Comparison of ENCODE assay signal across 14 cellular contexts in genomic region chr3:156976933-156977332, GRCh38.
DNase-seq lines count a peak whose midpoint lies in the region; ATAC-seq and TF ChIP-seq lines count a peak whose summit lies in the region.
"Had no signal": no experiment of that assay in that cellular context is flagged by ENCODE, and none has a peak within 500 bp of the region (broad histone marks: within the 10 kb centered on the region; RNA-seq: fewer than 3 reads in every experiment).

No MANE protein-coding gene starts in this region.

- H4K20me1 ChIP-seq in neural progenitor cell (ENCODE audit: low read depth) = no peaks in the 10 kb centered on the region
- H4K20me1 ChIP-seq: BLaER1 treated with 17β-estradiol and CSF1 and Interleukin-3, amounts not matched to agents 10 nM and 100 nM had no signal

- H3K27me3 Mint-ChIP-seq in stimulated activated memory B cell treated with anti-CD40 and anti-IgM and Interleukin-4, amounts not matched to agents 10 μg/mL and 1 μg/mL and 100 μg/mL, for 72 hours = no peaks in the 10 kb centered on the region
- no peaks in the 10 kb centered on the region for H3K27me3 Mint-ChIP-seq in activated CD4-positive, alpha-beta memory T cell treated with anti-CD3 and anti-CD28 coated beads for 36 hours
- no peaks in the 10 kb centered on the region for H3K27me3 Mint-ChIP-seq in neural progenitor cell (ENCODE audit: insufficient read depth, low read depth)

- peak overlapping the region; percentile 99 for H3K27ac Mint-ChIP-seq in stimulated activated memory B cell treated with anti-CD40 and anti-IgM and Interleukin-4, amounts not matched to agents 10 μg/mL and 1 μg/mL and 100 μg/mL, for 72 hours
- no peak overlapping the region for H3K27ac Mint-ChIP-seq in activated CD4-positive, alpha-beta memory T cell treated with anti-CD3 and anti-CD28 coated beads for 36 hours
- H3K27ac Mint-ChIP-seq in neural progenitor cell = no peak overlapping the region
- H3K27ac Mint-ChIP-seq: CD4-positive, CD25-positive, alpha-beta regulatory T cell had no signal

- no peak overlapping the region for H3K4me3 Mint-ChIP-seq in stimulated activated memory B cell treated with anti-CD40 and anti-IgM and Interleukin-4, amounts not matched to agents 10 μg/mL and 1 μg/mL and 100 μg/mL, for 72 hours
- no peak overlapping the region for H3K4me3 Mint-ChIP-seq in activated CD4-positive, alpha-beta memory T cell treated with anti-CD3 and anti-CD28 coated beads for 36 hours
- H3K4me3 Mint-ChIP-seq in neural progenitor cell = no peak overlapping the region
- H3K4me3 Mint-ChIP-seq: CD4-positive, CD25-positive, alpha-beta regulatory T cell had no signal

- H2AFZ ChIP-seq in neural progenitor cell (replicated peaks) = no peak overlapping the region
- H2AFZ ChIP-seq: GM23248 had no signal

- H3K36me3 ChIP-seq in esophagus muscularis mucosa (no peaks in the 10 kb centered on the region), neural progenitor cell (no peaks in the 10 kb centered on the region)
- H3K36me3 ChIP-seq: BLaER1 treated with 17β-estradiol and CSF1 and Interleukin-3, amounts not matched to agents 10 nM and 100 nM had no signal

- no peak overlapping the region for H3K4me2 ChIP-seq in neural progenitor cell

- H3F3A ChIP-seq in neural progenitor cell (ENCODE audit: low read depth) = peaks cover 7% of the 10 kb centered on the region

- intact Hi-C loops in esophagus muscularis mucosa (cut with DNase I) = no loop called here
- intact Hi-C loops in activated CD4-positive, alpha-beta memory T cell treated with anti-CD3 and anti-CD28 coated beads for 36 hours (cut with micrococcal nuclease) = no loop called here

- no peak for TF ChIP-seq CTCF in esophagus muscularis mucosa (IDR thresholded peaks at IDR 0.05)
- no peak for TF ChIP-seq CTCF in neural progenitor cell (IDR thresholded peaks at IDR 0.05)

- POLR2A ChIA-PET in activated CD4-positive, alpha-beta memory T cell treated with anti-CD3 and anti-CD28 coated beads for 36 hours (lab: Charles Lee) = no interaction called here

- H3K27ac ChIP-seq in esophagus muscularis mucosa (replicated peaks in 1 of 4) = no peak overlapping the region
- no peak overlapping the region for H3K27ac ChIP-seq in neural progenitor cell
- H3K27ac ChIP-seq: 22Rv1; BLaER1 treated with 17β-estradiol and CSF1 and Interleukin-3, amounts not matched to agents 10 nM and 100 nM; GM23248 had no signal

- no peak for ATAC-seq in stimulated activated memory B cell treated with anti-CD40 and anti-IgM and Interleukin-4, amounts not matched to agents 10 μg/mL and 1 μg/mL and 100 μg/mL, for 72 hours
- ATAC-seq: HCT116 had no signal

- no peak for TF ChIP-seq EP300 in esophagus muscularis mucosa (IDR thresholded peaks at IDR 0.05)

- peak; percentile 17 for DNase-seq in NCI-H2029 (lab: John Stamatoyannopoulos, UW)
- DNase-seq in NCI-H2029 treated with DMSO at 0.1 percent for 48 hours (lab: John Stamatoyannopoulos, UW) = no peak
- DNase-seq in globus pallidus (ENCODE audit: low spot score) = peak; percentile 2
- DNase-seq in midbrain (lab: John Stamatoyannopoulos, UW) = peak; percentile 6
- no peak for DNase-seq in esophagus muscularis mucosa (ENCODE audit: extremely low spot score)
- no peak for DNase-seq in activated CD4-positive, alpha-beta memory T cell treated with anti-CD3 and anti-CD28 coated beads for 36 hours
- no peak for DNase-seq in neural progenitor cell (ENCODE audit: low spot score)
- DNase-seq: AML-193; CD4-positive, CD25-positive, alpha-beta regulatory T cell; GM23248 had no signal

- no peak overlapping the region for H3K4me3 ChIP-seq in esophagus muscularis mucosa
- H3K4me3 ChIP-seq in neural progenitor cell = no peak overlapping the region
- H3K4me3 ChIP-seq: BLaER1 treated with 17β-estradiol and CSF1 and Interleukin-3, amounts not matched to agents 10 nM and 100 nM; GM23248 had no signal

- H3K4me1 Mint-ChIP-seq in stimulated activated memory B cell treated with anti-CD40 and anti-IgM and Interleukin-4, amounts not matched to agents 10 μg/mL and 1 μg/mL and 100 μg/mL, for 72 hours = peaks cover 38% of the 10 kb centered on the region
- H3K4me1 Mint-ChIP-seq in activated CD4-positive, alpha-beta memory T cell treated with anti-CD3 and anti-CD28 coated beads for 36 hours (ENCODE audit: low read depth) = peaks cover 10% of the 10 kb centered on the region
- peaks cover 19% of the 10 kb centered on the region for H3K4me1 Mint-ChIP-seq in neural progenitor cell

- WGBS in esophagus muscularis mucosa = 93% methylated on average over 4 of the region's 4 CpGs

- no peaks in the 10 kb centered on the region for H3K79me2 ChIP-seq in neural progenitor cell (ENCODE audit: low read depth)

- H3K9me3 Mint-ChIP-seq in stimulated activated memory B cell treated with anti-CD40 and anti-IgM and Interleukin-4, amounts not matched to agents 10 μg/mL and 1 μg/mL and 100 μg/mL, for 72 hours = no peaks in the 10 kb centered on the region
- no peaks in the 10 kb centered on the region for H3K9me3 Mint-ChIP-seq in activated CD4-positive, alpha-beta memory T cell treated with anti-CD3 and anti-CD28 coated beads for 36 hours
- H3K9me3 Mint-ChIP-seq in neural progenitor cell = no peaks in the 10 kb centered on the region

- H3K36me3 Mint-ChIP-seq in stimulated activated memory B cell treated with anti-CD40 and anti-IgM and Interleukin-4, amounts not matched to agents 10 μg/mL and 1 μg/mL and 100 μg/mL, for 72 hours = peaks cover 6% of the 10 kb centered on the region
- no peaks in the 10 kb centered on the region for H3K36me3 Mint-ChIP-seq in activated CD4-positive, alpha-beta memory T cell treated with anti-CD3 and anti-CD28 coated beads for 36 hours
- no peaks in the 10 kb centered on the region for H3K36me3 Mint-ChIP-seq in neural progenitor cell
- H3K36me3 Mint-ChIP-seq: CD4-positive, CD25-positive, alpha-beta regulatory T cell had no signal

- H3K27me3 ChIP-seq in esophagus muscularis mucosa = no peaks in the 10 kb centered on the region
- no peaks in the 10 kb centered on the region for H3K27me3 ChIP-seq in neural progenitor cell
- H3K27me3 ChIP-seq: BLaER1 treated with 17β-estradiol and CSF1 and Interleukin-3, amounts not matched to agents 10 nM and 100 nM had no signal

- H3K4me1 ChIP-seq in esophagus muscularis mucosa = no peaks in the 10 kb centered on the region
- peaks cover 24% of the 10 kb centered on the region for H3K4me1 ChIP-seq in neural progenitor cell

- no peak for TF ChIP-seq POLR2A in esophagus muscularis mucosa (IDR thresholded peaks at IDR 0.05; ENCODE audit: low read depth)

- H3K9me3 ChIP-seq in esophagus muscularis mucosa (no peaks in the 10 kb centered on the region), neural progenitor cell (ENCODE audit: low read depth) (no peaks in the 10 kb centered on the region)
- H3K9me3 ChIP-seq: BLaER1 treated with 17β-estradiol and CSF1 and Interleukin-3, amounts not matched to agents 10 nM and 100 nM had no signal

- CTCF ChIA-PET in activated CD4-positive, alpha-beta memory T cell treated with anti-CD3 and anti-CD28 coated beads for 36 hours (lab: Charles Lee) = no interaction called here

- H3K9ac ChIP-seq in neural progenitor cell = no peak overlapping the region
- H3K9ac ChIP-seq: BLaER1 treated with 17β-estradiol and CSF1 and Interleukin-3, amounts not matched to agents 10 nM and 100 nM; GM23248 had no signal

Comparison
In these comparisons a context has a peak if more than half of its experiments do, and no peak if none do; other contexts are left out.
1. DNase-seq: peak in NCI-H2029 (single experiment), globus pallidus (single experiment) and midbrain (single experiment); none in NCI-H2029 treated with DMSO at 0.1 percent for 48 hours (single experiment), esophagus muscularis mucosa (single experiment), activated CD4-positive, alpha-beta memory T cell treated with anti-CD3 and anti-CD28 coated beads for 36 hours (single experiment) and neural progenitor cell (single experiment).